ENCODE assay signal across 9 cellular contexts in genomic region chr5:100899675-100900074, GRCh38. TPM values are rescaled to one million over a fixed set of nuclear protein-coding genes. Genes with fewer than 3 reads are reported as not detected.
DNase-seq lines count a peak whose midpoint lies in the region; ATAC-seq and TF ChIP-seq lines count a peak whose summit lies in the region.
"Had no signal": no experiment of that assay in that cellular context is flagged by ENCODE, and none has a peak within 500 bp of the region (broad histone marks: within the 10 kb centered on the region; RNA-seq: fewer than 3 reads in every experiment).

No MANE protein-coding gene starts in this region.

- no peak for ATAC-seq in HG03280 (IDR thresholded peaks at IDR 0.05; ENCODE audit: unreplicated experiment)

- TF ChIP-seq POLR2A in esophagus muscularis mucosa (IDR thresholded peaks at IDR 0.05; ENCODE audit: low read depth): no peak

- intact Hi-C loops in esophagus muscularis mucosa (cut with DNase I): no loop called here

- H3K27me3 ChIP-seq in esophagus muscularis mucosa: peaks cover 0 to 50% (median 1%) of the 10 kb centered on the region in 4 donors
- H3K27me3 ChIP-seq in smooth muscle cell (ENCODE audit: low read depth): peaks cover 3% of the 10 kb centered on the region

- H3K4me3 ChIP-seq in esophagus muscularis mucosa: peak overlapping the region in 2 of 4 donors; percentile 54 to 56
- H3K4me3 ChIP-seq in smooth muscle cell: peak overlapping the region; percentile 70

- H3K27ac ChIP-seq in esophagus muscularis mucosa (replicated peaks in 1 of 4) (peak overlapping the region in 3 of 4 donors; percentile 55 to 70 (median 66)), smooth muscle cell (ENCODE audit: low read depth) (peak overlapping the region; percentile 62)

- no peaks in the 10 kb centered on the region for H3K9me3 ChIP-seq in esophagus muscularis mucosa
- no peaks in the 10 kb centered on the region for H3K9me3 ChIP-seq in smooth muscle cell (replicated peaks; ENCODE audit: low read depth)

- H2AFZ ChIP-seq in smooth muscle cell (ENCODE audit: low read depth): peak overlapping the region; percentile 53

- DNase-seq in NOMO-1 treated with DMSO at 0.1 percent for 48 hours (lab: John Stamatoyannopoulos, UW; ENCODE audit: unreplicated experiment): peak; percentile 16
- DNase-seq in NOMO-1 treated with dmso at 0.1 percent for 144 hours (lab: John Stamatoyannopoulos, UW; ENCODE audit: unreplicated experiment): no peak
- DNase-seq in OCI-M1 (lab: John Stamatoyannopoulos, UW): peak; percentile 57
- no peak for DNase-seq in esophagus muscularis mucosa (ENCODE audit: extremely low spot score)
- no peak for DNase-seq in smooth muscle cell (lab: John Stamatoyannopoulos, UW; ENCODE audit: unreplicated experiment)
- DNase-seq in DMS153 (lab: John Stamatoyannopoulos, UW): no peak
- DNase-seq in NCI-H1048 (lab: John Stamatoyannopoulos, UW): no peak
- DNase-seq: NCI-H2081 had no signal

- H3K4me2 ChIP-seq in smooth muscle cell: peak overlapping the region; percentile 96

- TF ChIP-seq CTCF in esophagus muscularis mucosa (IDR thresholded peaks at IDR 0.05) (no peak), smooth muscle cell (IDR thresholded peaks at IDR 0.05; ENCODE audit: borderline replicate concordance, insufficient read depth, poor library complexity, severe bottlenecking) (no peak)

- peaks cover 63% of the 10 kb centered on the region for H3K79me2 ChIP-seq in smooth muscle cell (ENCODE audit: low read depth)

- H3F3A ChIP-seq in smooth muscle cell (ENCODE audit: low read depth): no peaks in the 10 kb centered on the region

- WGBS in esophagus muscularis mucosa: 76% methylated on average over 2 of the region's 2 CpGs
- WGBS in smooth muscle cell (ENCODE audit: low lambda C conversion rate): 99% methylated on average over 2 of the region's 2 CpGs

- H4K20me1 ChIP-seq in smooth muscle cell (ENCODE audit: low read depth): peaks cover 24% of the 10 kb centered on the region

- H3K4me1 ChIP-seq in esophagus muscularis mucosa: peaks cover 0 to 24% (median 23%) of the 10 kb centered on the region in 4 donors
- no peaks in the 10 kb centered on the region for H3K4me1 ChIP-seq in smooth muscle cell (ENCODE audit: low read depth)

- H3K9ac ChIP-seq in smooth muscle cell (ENCODE audit: low read depth): no peak overlapping the region

- H3K36me3 ChIP-seq in esophagus muscularis mucosa: no peaks in the 10 kb centered on the region
- no peaks in the 10 kb centered on the region for H3K36me3 ChIP-seq in smooth muscle cell (ENCODE audit: low read depth)

- TF ChIP-seq EP300 in esophagus muscularis mucosa (IDR thresholded peaks at IDR 0.05): no peak

RNA-seq across cellular contexts. Expression of gene ST8SIA4, which starts 3.4 kb away (rescaled TPM):
- total RNA-seq in esophagus muscularis mucosa: 1 to 10 TPM; 1.5 to 3.3 (median 2.5) TPM
- 53.6 and 69.8 TPM in 2 replicates for total RNA-seq in smooth muscle cell
- polyA plus RNA-seq in smooth muscle cell: 23.5 and 35.0 TPM in 2 replicates

Comparison
In these comparisons a context has a peak if more than half of its experiments do, and no peak if none do; other contexts are left out.
1. DNase-seq: peak in NOMO-1 treated with DMSO at 0.1 percent for 48 hours (single experiment) and OCI-M1 (single experiment); none in NOMO-1 treated with dmso at 0.1 percent for 144 hours (single experiment), esophagus muscularis mucosa (single experiment), smooth muscle cell (single experiment), DMS153 (single experiment) and NCI-H1048 (single experiment).
2. RNA of gene ST8SIA4, which starts 3.4 kb away (total RNA-seq): 53.6 to 69.8 TPM in smooth muscle cell; 1.5 to 3.3 TPM in esophagus muscularis mucosa; every median in the first group is over 10 times any median in the second.